11 cellular contexts compared by ENCODE assay signal in the genomic region with DNA sequence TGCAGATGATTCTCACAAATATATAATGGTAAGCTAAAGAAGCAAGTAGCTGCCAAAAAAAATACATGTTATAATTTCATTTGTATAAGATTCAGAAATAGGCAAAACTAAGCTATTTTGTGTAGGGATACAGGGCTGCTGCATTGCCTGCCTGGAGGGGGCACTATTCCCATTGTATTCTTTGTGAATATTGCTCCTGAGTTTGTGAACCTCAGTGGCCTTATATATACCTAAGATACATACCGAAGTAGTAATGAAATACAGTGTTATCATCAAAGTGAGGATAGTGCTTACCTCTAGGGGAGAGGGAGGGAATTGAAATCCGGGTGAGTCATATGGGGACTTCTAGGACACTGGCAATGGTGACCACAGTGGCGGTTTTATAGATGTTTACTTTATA. TPM values are rescaled to one million over a fixed set of nuclear protein-coding genes. Genes with fewer than 3 reads are reported as not detected.
DNase-seq lines count a peak whose midpoint lies in the region; ATAC-seq and TF ChIP-seq lines count a peak whose summit lies in the region.
"Had no signal": no experiment of that assay in that cellular context is flagged by ENCODE, and none has a peak within 500 bp of the region (broad histone marks: within the 10 kb centered on the region; RNA-seq: fewer than 3 reads in every experiment).

No MANE protein-coding gene starts in this region.

- 0 out of 2 replicates have a peak, but pooled peaks have one; percentile 34 for ATAC-seq in Panc1
- no peak for ATAC-seq in HG02938 (IDR thresholded peaks at IDR 0.05; ENCODE audit: unreplicated experiment)
- ATAC-seq in GM18519 (IDR thresholded peaks at IDR 0.05; ENCODE audit: low FRiP score, unreplicated experiment) = no peak
- ATAC-seq: stimulated activated memory B cell treated with anti-CD40 and anti-IgM and Interleukin-4, amounts not matched to agents 10 μg/mL and 1 μg/mL and 100 μg/mL, for 72 hours had no signal

- TF ChIP-seq CTCF in A673 (conservative IDR thresholded peaks at IDR 0.05; ENCODE audit: low read depth, low read length) (peak; percentile 76), GM12864 (IDR thresholded peaks at IDR 0.05; ENCODE audit: low read depth, low read length, missing control alignments) (peak; percentile 22), Panc1 (IDR thresholded peaks at IDR 0.05) (peak; percentile 51; the same call in 1 of the 2 replicates), fibroblast of the aortic adventitia (IDR thresholded peaks at IDR 0.05; ENCODE audit: insufficient read depth, low read length) (peak; percentile 65)

- in situ Hi-C loops in Panc1 (cut with HindIII; ENCODE audit: low pct_unique_long_range_greater_than_20kb, low sequenced_read_pairs) = no loop called here

- no peak overlapping the region for H3K4me3 ChIP-seq in A673 (ENCODE audit: low read depth, low read length, poor library complexity, severe bottlenecking)
- H3K4me3 ChIP-seq in GM12864 (ENCODE audit: low read depth, low read length) = no peak overlapping the region
- H3K4me3 ChIP-seq in Panc1 (ENCODE audit: low read depth in 2 of 2, low read length in 2 of 2) = no peak overlapping the region
- no peak overlapping the region for H3K4me3 ChIP-seq in fibroblast of the aortic adventitia (ENCODE audit: low read depth, low read length)

- H3K9me3 ChIP-seq in A673 (ENCODE audit: low read depth, low read length, poor library complexity, severe bottlenecking) (no peaks in the 10 kb centered on the region), Panc1 (ENCODE audit: control insufficient read depth, insufficient read depth, low read depth, low read length) (no peaks in the 10 kb centered on the region)

- POLR2A ChIA-PET in A673 (lab: Charles Lee; ENCODE audit: low non-redundant PET) = no interaction called here
- POLR2A ChIA-PET in Panc1 (lab: Charles Lee) = no interaction called here

- H3K4me1 ChIP-seq in A673 (ENCODE audit: insufficient read depth, low read length, poor library complexity, severe bottlenecking) (peaks cover 22% of the 10 kb centered on the region), Panc1 (ENCODE audit: control insufficient read depth, insufficient read depth, low read length) (no peaks in the 10 kb centered on the region)

- peaks cover 76% of the 10 kb centered on the region for H3K36me3 ChIP-seq in A673 (ENCODE audit: insufficient read depth, low read length, poor library complexity, severe bottlenecking)
- peaks cover 31% of the 10 kb centered on the region for H3K36me3 ChIP-seq in Panc1 (ENCODE audit: control insufficient read depth, insufficient read depth, low read length)

- no TSS peak for BruUV-seq in A673 (replicated peaks; lab: Mats Ljungman, UMichigan)
- no TSS peak for BruUV-seq in Panc1 (replicated peaks; lab: Mats Ljungman, UMichigan)

- no peak overlapping the region for H3K27ac ChIP-seq in A673 (ENCODE audit: low read depth, low read length, poor library complexity, severe bottlenecking)
- H3K27ac ChIP-seq in Panc1 (ENCODE audit: low read length) = no peak overlapping the region

- H3K27me3 ChIP-seq in A673 (replicated peaks; ENCODE audit: insufficient read depth, low read depth, low read length, poor library complexity) (no peaks in the 10 kb centered on the region), Panc1 (ENCODE audit: control insufficient read depth, insufficient read depth, low read length) (no peaks in the 10 kb centered on the region)

- peak; percentile 15 for DNase-seq in A673 (ENCODE audit: low spot score)
- no peak for DNase-seq in GM12864 (ENCODE audit: low read depth)
- DNase-seq in Panc1 (ENCODE audit: low read depth, low spot score) = no peak
- peak; percentile 27 for DNase-seq in fibroblast of the aortic adventitia (ENCODE audit: low read depth)
- DNase-seq in effector CD8-positive, alpha-beta T cell (lab: John Stamatoyannopoulos, UW) = no peak
- no peak for DNase-seq in stimulated activated naive CD4-positive, alpha-beta T cell treated with Interleukin-2 at 50 U/mL for 16 hours (lab: John Stamatoyannopoulos, UW)
- DNase-seq: NCI-H510A treated with DMSO at 0.1 percent for 48 hours, occipital lobe had no signal

- CTCF ChIA-PET in A673 (lab: Charles Lee) (interaction anchor here (0.6 to 1.6 kb wide), 6 partner anchors 10 to 515 kb away, joined by 3 to 5 read pairs (median 4); a partner anchor contains a TSS), Panc1 (lab: Charles Lee) (no interaction called here)

- intact Hi-C loops in A673 (cut with micrococcal nuclease; ENCODE audit: unreplicated experiment) = no loop called here
- intact Hi-C loops in Panc1 (cut with micrococcal nuclease; ENCODE audit: unreplicated experiment) = no loop called here

RNA-seq across cellular contexts. Expression of a gene that starts 53.5 kb away (rescaled TPM):
- total RNA-seq in A673 (2021) = 12.5 and 17.4 TPM in 2 replicates
- total RNA-seq in Panc1 (2021; ENCODE audit: unreplicated experiment) = 15.6 TPM
- 10.3 TPM for polyA plus RNA-seq in Panc1 (2012; ENCODE audit: insufficient read length)
- total RNA-seq in fibroblast of the aortic adventitia (ENCODE audit: low replicate concordance) = 4.9 and 11.7 TPM in 2 replicates

Comparison
In these comparisons a context has a peak if more than half of its experiments do, and no peak if none do; other contexts are left out.
1. DNase-seq: peak in A673 (single experiment) and fibroblast of the aortic adventitia (single experiment); none in GM12864 (single experiment), Panc1 (single experiment), effector CD8-positive, alpha-beta T cell (single experiment) and stimulated activated naive CD4-positive, alpha-beta T cell treated with Interleukin-2 at 50 U/mL for 16 hours (single experiment).
2. CTCF ChIP-seq: peak in every context shown above with its lines; median percentile 76 in A673; 65 in fibroblast of the aortic adventitia; 51 in Panc1; 22 in GM12864.